Comparison of ENCODE assay signal across 8 cellular contexts in genomic region chr19:38848299-38849146, GRCh38. TPM values are rescaled to one million over a fixed set of nuclear protein-coding genes. Genes with fewer than 3 reads are reported as not detected.
DNase-seq lines count a peak whose midpoint lies in the region; ATAC-seq and TF ChIP-seq lines count a peak whose summit lies in the region.

No MANE protein-coding gene starts in this region.

- H3K4me1 Mint-ChIP-seq in CD14-positive monocyte (peaks cover 29% of the 10 kb centered on the region), nephron (peaks cover 54% of the 10 kb centered on the region)

- H3K4me1 ChIP-seq in MM.1S (ENCODE audit: low read length), result peaks cover 11% of the 10 kb centered on the region
- H3K4me1 ChIP-seq in effector memory CD4-positive, alpha-beta T cell (ENCODE audit: control insufficient read depth, insufficient read depth, low read length, poor library complexity, severe bottlenecking), result peaks cover 53% of the 10 kb centered on the region

- peaks cover 23% of the 10 kb centered on the region for H3F3A ChIP-seq in MM.1S (ENCODE audit: insufficient read depth, low read length)

- peak overlapping the region; percentile 75 for H3K4me3 ChIP-seq in MM.1S (ENCODE audit: low read length)
- H3K4me3 ChIP-seq in effector memory CD4-positive, alpha-beta T cell (ENCODE audit: insufficient read depth, low read depth, low read length, poor library complexity, severe bottlenecking), result peak overlapping the region; percentile 78

- H3K27me3 Mint-ChIP-seq in CD14-positive monocyte (ENCODE audit: low read depth in 3 of 3) (peaks cover 0 to 2% (median 1%) of the 10 kb centered on the region in 3 donors), nephron (ENCODE audit: low read depth) (peaks cover 9% of the 10 kb centered on the region)

- peak overlapping the region; percentile 93 for H3K27ac ChIP-seq in MM.1S (ENCODE audit: low read length)
- peak overlapping the region; percentile 98 for H3K27ac ChIP-seq in effector memory CD4-positive, alpha-beta T cell (ENCODE audit: insufficient read depth, low read length, poor library complexity, severe bottlenecking)

- no peak overlapping the region for H2AFZ ChIP-seq in MM.1S (ENCODE audit: low read length)

- H3K79me2 ChIP-seq in MM.1S (ENCODE audit: low read length), result peaks cover 74% of the 10 kb centered on the region

- peak overlapping the region; percentile 91 to 99 (median 98) for H3K27ac Mint-ChIP-seq in CD14-positive monocyte
- peak overlapping the region; percentile 90 to 99 (median 97) for H3K27ac Mint-ChIP-seq in nephron

- no peak for ATAC-seq in HG02588 (IDR thresholded peaks at IDR 0.05; ENCODE audit: unreplicated experiment)

- TF ChIP-seq CTCF in CD14-positive monocyte (IDR thresholded peaks at IDR 0.05), result no peak
- TF ChIP-seq CTCF in MM.1S (IDR thresholded peaks at IDR 0.05; ENCODE audit: low read length), result no peak
- TF ChIP-seq CTCF in nephron (IDR thresholded peaks at IDR 0.05; ENCODE audit: unreplicated experiment in 3 of 3), result no peak

- H3K36me3 ChIP-seq in MM.1S (replicated peaks; ENCODE audit: insufficient read depth, low read length), result peaks cover 25% of the 10 kb centered on the region
- H3K36me3 ChIP-seq in effector memory CD4-positive, alpha-beta T cell (ENCODE audit: control insufficient read depth, insufficient read depth, low read length), result peaks cover 48% of the 10 kb centered on the region

- H3K27me3 ChIP-seq in MM.1S (replicated peaks; ENCODE audit: insufficient read depth, low read length), result no peaks in the 10 kb centered on the region
- H3K27me3 ChIP-seq in effector memory CD4-positive, alpha-beta T cell (replicated peaks; ENCODE audit: control insufficient read depth, insufficient read depth, low read length, poor library complexity, severe bottlenecking), result no peaks in the 10 kb centered on the region

- in situ Hi-C loops in KBM-7 (cut with MboI; ENCODE audit: low pct_unique_long_range_greater_than_20kb, low sequenced_read_pairs), result no loop called here

- H3K4me2 ChIP-seq in MM.1S (ENCODE audit: low read depth, low read length), result peak overlapping the region; percentile 97

- peaks cover 14% of the 10 kb centered on the region for H4K20me1 ChIP-seq in MM.1S (ENCODE audit: insufficient read depth, low read length)

- no peaks in the 10 kb centered on the region for H3K9me3 Mint-ChIP-seq in CD14-positive monocyte
- H3K9me3 Mint-ChIP-seq in nephron, result no peaks in the 10 kb centered on the region

- H3K36me3 Mint-ChIP-seq in CD14-positive monocyte (peaks cover 45 to 53% of the 10 kb centered on the region in 2 donors), nephron (ENCODE audit: low read depth) (peaks cover 51% of the 10 kb centered on the region)

- DNase-seq in CD14-positive monocyte (ENCODE audit: low spot score), result no peak
- DNase-seq in MM.1S, result no peak
- DNase-seq in effector memory CD4-positive, alpha-beta T cell, result no peak
- DNase-seq in KBM-7, result no peak
- DNase-seq in NCI-H69 (lab: John Stamatoyannopoulos, UW), result no peak
- no peak for DNase-seq in COR-L47 (lab: John Stamatoyannopoulos, UW)

- peak overlapping the region; percentile 98 for H3K9ac ChIP-seq in MM.1S (ENCODE audit: low read length)

- no peaks in the 10 kb centered on the region for H3K9me3 ChIP-seq in MM.1S (replicated peaks; ENCODE audit: insufficient read depth, low read length)
- H3K9me3 ChIP-seq in effector memory CD4-positive, alpha-beta T cell (ENCODE audit: control insufficient read depth, low read length), result no peaks in the 10 kb centered on the region

- H3K4me3 Mint-ChIP-seq in CD14-positive monocyte (peak overlapping the region; percentile 77 to 93), nephron (peak overlapping the region; percentile 91 to 99 (median 92))

- intact Hi-C loops in CD14-positive monocyte (cut with micrococcal nuclease), result loop anchor here in 1 of 2 donors (2.0 kb wide), 1 partner anchor 16 kb away; no protein-coding TSS in a partner anchor

- H3K9me2 ChIP-seq in MM.1S (replicated peaks; ENCODE audit: insufficient read depth, low read length), result no peaks in the 10 kb centered on the region

RNA-seq across cellular contexts. Expression of gene HNRNPL, which starts 1.3 kb away (rescaled TPM):
- 10 to 100 TPM; 51.9 to 58.7 TPM for polyA plus RNA-seq in CD14-positive monocyte

RNA-seq across cellular contexts. Expression of gene ECH1, which starts 16.9 kb away (rescaled TPM):
- polyA plus RNA-seq in CD14-positive monocyte, result 100 to 1,000 TPM; 173 to 187 TPM

RNA-seq across cellular contexts. Expression of gene RINL, which starts 29.6 kb away (rescaled TPM):
- polyA plus RNA-seq in CD14-positive monocyte, result 1 to 10 TPM; 4.1 to 7.2 TPM

RNA-seq across cellular contexts. Expression of gene LGALS4, which starts 35.8 kb away (rescaled TPM):
- polyA plus RNA-seq in CD14-positive monocyte, result not detected

RNA-seq across cellular contexts. Expression of gene SIRT2, which starts 50.9 kb away (rescaled TPM):
- 10 to 100 TPM; 57.5 to 64.3 TPM for polyA plus RNA-seq in CD14-positive monocyte
